Comparison of ENCODE assay signal across 23 cellular contexts in the genomic region with DNA sequence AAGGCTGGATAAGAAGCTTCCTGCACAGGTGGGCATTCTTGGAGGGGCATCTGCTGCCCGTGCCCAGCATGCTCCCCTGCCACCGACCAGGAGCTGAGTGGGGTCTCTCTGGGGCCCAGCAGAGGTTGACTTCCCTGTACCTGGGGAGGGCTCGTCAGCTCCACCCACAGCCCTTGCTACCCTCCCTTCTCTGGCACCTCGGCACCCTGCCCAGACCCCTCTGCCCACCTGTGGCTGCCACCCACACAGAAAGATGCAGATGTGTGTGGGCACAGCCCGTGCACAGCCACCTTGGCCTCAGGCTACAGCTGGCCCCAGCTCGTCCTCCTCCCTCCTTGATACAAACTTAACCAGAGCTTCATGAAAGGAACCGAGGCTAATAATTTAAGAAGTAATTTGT.
"Had no signal": no experiment of that assay in that cellular context is flagged by ENCODE, and none has a peak within 500 bp of the region (broad histone marks: within the 10 kb centered on the region; RNA-seq: fewer than 3 reads in every experiment).

No MANE protein-coding gene starts in this region.

- H3K4me3 ChIP-seq: K562 had no signal

- ATAC-seq: activated CD8-positive, alpha-beta T cell treated with anti-CD3 and anti-CD28 coated beads for 36 hours; activated T-cell treated with anti-CD3 and anti-CD28 coated beads, Interleukin-2, amount 50 U/mL, for 72 hours; K562; Panc1; Right ventricle myocardium inferior; SK-N-SH treated with all-trans-retinoic acid at 6 μM for 48 hours; T-cell; T-helper 17 cell had no signal

- DNase-seq: activated CD4-positive, alpha-beta T cell treated with anti-CD3 and anti-CD28 coated beads, Interleukin-2, amount 10 ng/mL, durations not matched to agents 24 days and 14 days; activated CD4-positive, alpha-beta T cell treated with anti-CD3 and anti-CD28 coated beads, Interleukin-2, amount 50 U/mL, for 4 hours; activated CD8-positive, alpha-beta T cell treated with anti-CD3 and anti-CD28 coated beads for 36 hours; activated naive CD4-positive, alpha-beta T cell treated with anti-CD3 and anti-CD28 coated beads, Interleukin-2, amount 10 ng/mL, durations not matched to agents 7 days and 5 days; activated naive CD8-positive, alpha-beta T cell treated with anti-CD3 and anti-CD28 coated beads, Interleukin-2, amount 50 U/mL, for 24 hours; activated T-cell treated with anti-CD3 and anti-CD28 coated beads, Interleukin-2, amount 50 U/mL, for 1 hour; activated T-cell treated with anti-CD3 and anti-CD28 coated beads, Interleukin-2, amount 50 U/mL, for 72 hours; anterior cingulate cortex; caudate nucleus; cerebellar nuclear complex; NCI-H1092 treated with DMSO at 0.1 percent for 48 hours; NCI-H1436; NCI-H1694 treated with DMSO at 0.1 percent for 48 hours; NCI-H2029; NCI-H345; NCI-H524 treated with DMSO at 0.1 percent for 48 hours; SIG-M5; T-cell; T-helper 17 cell had no signal
